ENCODE assay signal across 1 cellular context in the genomic region with DNA sequence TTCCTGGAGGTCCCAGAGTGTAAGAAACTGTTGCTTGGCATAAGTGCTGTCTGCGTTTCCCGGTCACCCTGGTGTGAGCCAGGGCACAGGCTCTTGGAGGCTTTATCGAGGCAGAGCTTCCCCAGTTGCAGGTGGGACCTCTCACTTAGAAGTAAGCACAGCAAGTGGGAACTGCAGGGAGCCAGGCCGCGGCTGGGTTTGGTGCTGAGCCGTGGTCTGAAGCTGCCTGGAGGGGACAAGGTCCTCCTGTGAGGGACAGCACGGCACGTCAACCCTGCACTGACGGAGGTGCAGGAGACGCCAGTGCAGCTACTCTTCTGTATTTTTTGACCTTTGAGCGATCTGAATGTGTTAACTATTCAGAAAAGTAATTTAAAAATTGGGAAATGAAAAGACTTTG.
TF ChIP-seq lines count a peak whose summit lies in the region.

No MANE protein-coding gene starts in this region.

TF ChIP-seq in GM23338, 12 proteins besides CTCF, POLR2A, EP300 and RAD21 (continued from another document):
- TF ChIP-seq ZNF462 (CRISPR knock-in tag; IDR thresholded peaks at IDR 0.05) (no peak), POLR2AphosphoS5 (IDR thresholded peaks at IDR 0.05; ENCODE audit: low read depth) (no peak), JUNB (IDR thresholded peaks at IDR 0.05; ENCODE audit: unreplicated experiment) (no peak), REST (IDR thresholded peaks at IDR 0.05; ENCODE audit: unreplicated experiment) (no peak), EZH2 (IDR thresholded peaks at IDR 0.05; ENCODE audit: low read depth, unreplicated experiment) (no peak), NANOG (IDR thresholded peaks at IDR 0.05; ENCODE audit: borderline replicate concordance) (no peak)
TF ChIP-seq in GM23338: peak in this region for 0.
